1 cellular context compared by ENCODE assay signal in genomic region chr6:27332692-27333641, GRCh38.
A peak's percentile ranks its signal among the peaks of the same experiment; 100 is the strongest.
TF ChIP-seq lines count a peak whose summit lies in the region.

No MANE protein-coding gene starts in this region.

TF ChIP-seq in K562, 482 proteins besides CTCF, POLR2A, EP300 and RAD21 (continued from another document and continues in another):
- peak; percentile 39 for TF ChIP-seq TFAP4 (CRISPR knock-in tag; IDR thresholded peaks at IDR 0.05; ENCODE audit: borderline replicate concordance)
- no peak for TF ChIP-seq ZNF395 (CRISPR knock-in tag; IDR thresholded peaks at IDR 0.05)
- TF ChIP-seq ZNF121 (CRISPR knock-in tag; conservative IDR thresholded peaks at IDR 0.05): no peak
- no peak for TF ChIP-seq HNRNPH1 (optimal IDR thresholded peaks at IDR 0.05; ENCODE audit: low read depth, low read length)
- peak; percentile 36; the same call in 1 of the 2 replicates for TF ChIP-seq ZNF239 (CRISPR knock-in tag; IDR thresholded peaks at IDR 0.05)
- peak in 1 of 2 experiments; percentile 36; a peak in 2 of 4 replicates for TF ChIP-seq RCOR1 (IDR thresholded peaks at IDR 0.05; ENCODE audit: borderline replicate concordance in 1 of 2, low read depth in 2 of 2, low read length in 2 of 2)
- TF ChIP-seq ZFP91 (CRISPR knock-in tag; IDR thresholded peaks at IDR 0.05): no peak
- TF ChIP-seq ZC3H8 (IDR thresholded peaks at IDR 0.05): 0 out of 2 replicates have a peak, but pooled peaks have one; percentile 65
- no peak for TF ChIP-seq ZNF717 (CRISPR knock-in tag; IDR thresholded peaks at IDR 0.05)
- peak; percentile 83; the same call in 1 of the 2 replicates for TF ChIP-seq ARID3A (IDR thresholded peaks at IDR 0.05; ENCODE audit: borderline replicate concordance, low read depth, low read length)
- no peak for TF ChIP-seq ZNF655 (CRISPR knock-in tag; IDR thresholded peaks at IDR 0.05)
- peak; percentile 57; the same call in 1 of the 2 replicates for TF ChIP-seq SREBF1 (IDR thresholded peaks at IDR 0.05; ENCODE audit: borderline replicate concordance, low read depth, low read length)
- no peak for TF ChIP-seq SETDB1 (IDR thresholded peaks at IDR 0.05; ENCODE audit: low read length)
- no peak for TF ChIP-seq ZNF512 (tag; IDR thresholded peaks at IDR 0.05)
- TF ChIP-seq CBX5 (IDR thresholded peaks at IDR 0.05; ENCODE audit: borderline replicate concordance, low read depth): no peak
- no peak for TF ChIP-seq JUNB (CRISPR knock-in tag; conservative IDR thresholded peaks at IDR 0.05)
- peak; percentile 83; the same call in 1 of the 2 replicates for TF ChIP-seq SOX6 (IDR thresholded peaks at IDR 0.05)
- no peak for TF ChIP-seq RBM17 (IDR thresholded peaks at IDR 0.05; ENCODE audit: borderline replicate concordance, low read depth, low read length)
- TF ChIP-seq RBM25 (IDR thresholded peaks at IDR 0.05; ENCODE audit: low read depth, low read length, severe bottlenecking): peak; percentile 41
- TF ChIP-seq HOMEZ (CRISPR knock-in tag; IDR thresholded peaks at IDR 0.05): no peak
- TF ChIP-seq POLR3G (IDR thresholded peaks at IDR 0.05; ENCODE audit: extremely low read depth, insufficient read length, insufficient replicate concordance): peak; percentile 61
- peak; percentile 68; the same call in 1 of the 2 replicates for TF ChIP-seq CUX1 (CRISPR knock-in tag; IDR thresholded peaks at IDR 0.05)
- peak in 1 of 2 experiments; percentile 51; a peak in 1 of 4 replicates for TF ChIP-seq TRIM24 (IDR thresholded peaks at IDR 0.05)
- peak in 1 of 2 experiments; percentile 75; a peak in 1 of 4 replicates for TF ChIP-seq BCLAF1 (IDR thresholded peaks at IDR 0.05; ENCODE audit: borderline replicate concordance in 1 of 2, control insufficient read depth in 1 of 2, low read depth in 2 of 2, low read length in 1 of 2)
- TF ChIP-seq ID3 (CRISPR knock-in tag; IDR thresholded peaks at IDR 0.05): no peak
- TF ChIP-seq ID3 (tag; IDR thresholded peaks at IDR 0.05): peak; percentile 79; the same call in 1 of the 2 replicates
- TF ChIP-seq FOS (IDR thresholded peaks at IDR 0.05; ENCODE audit: extremely low read depth, insufficient read length): peak; percentile 21
- no peak for TF ChIP-seq ARID2 (IDR thresholded peaks at IDR 0.05)
- TF ChIP-seq POU5F1 (IDR thresholded peaks at IDR 0.05; ENCODE audit: borderline replicate concordance, low read depth, low read length, partially characterized antibody): no peak
- TF ChIP-seq ZNF280A (IDR thresholded peaks at IDR 0.05; ENCODE audit: low read depth, partially characterized antibody): no peak
- TF ChIP-seq ZNF766 (CRISPR knock-in tag; conservative IDR thresholded peaks at IDR 0.05): peak; percentile 99
- TF ChIP-seq ELF4 (CRISPR knock-in tag; IDR thresholded peaks at IDR 0.05): peak; percentile 18; the same call in 1 of the 2 replicates
